ENCODE assay signal across 21 cellular contexts in the genomic region with DNA sequence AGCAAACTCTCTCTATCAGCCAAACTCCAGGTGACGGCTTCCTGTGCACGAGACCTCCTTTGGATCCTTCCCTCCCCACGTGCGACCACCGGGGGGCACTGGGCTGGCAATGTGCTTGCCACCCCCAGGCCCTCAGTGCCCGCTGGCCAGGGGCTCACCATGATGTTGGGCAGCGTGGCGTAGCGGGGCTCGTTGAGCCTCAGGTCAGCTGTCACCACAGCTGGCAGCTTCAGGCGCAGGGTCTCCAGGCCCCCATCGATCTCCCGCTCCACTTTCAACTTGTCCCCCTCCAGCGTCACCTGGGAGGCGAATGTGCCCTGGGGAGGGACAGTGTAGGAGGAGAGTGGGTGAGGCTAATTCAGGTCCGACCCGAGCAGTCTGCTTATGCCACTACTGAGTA. TPM values are rescaled to one million over a fixed set of nuclear protein-coding genes. Genes with fewer than 3 reads are reported as not detected.
DNase-seq lines count a peak whose midpoint lies in the region; ATAC-seq and TF ChIP-seq lines count a peak whose summit lies in the region.
"Had no signal": no experiment of that assay in that cellular context is flagged by ENCODE, and none has a peak within 500 bp of the region (broad histone marks: within the 10 kb centered on the region; RNA-seq: fewer than 3 reads in every experiment).

No MANE protein-coding gene starts in this region.

- H3K4me1 Mint-ChIP-seq in GM23338 (peaks cover 13% of the 10 kb centered on the region), neural crest cell (no peaks in the 10 kb centered on the region)

- no peaks in the 10 kb centered on the region for H3K9me3 Mint-ChIP-seq in GM23338
- H3K9me3 Mint-ChIP-seq in neural crest cell: no peaks in the 10 kb centered on the region
- H3K9me3 Mint-ChIP-seq: T-helper 1 cell treated with Interleukin-12 subunit alpha and Interleukin-12 subunit beta and Interleukin-4 antibody, amounts not matched to agents 30 μg/mL and 1 μg/mL, for 36 hours had no signal

- no peaks in the 10 kb centered on the region for H3K79me2 ChIP-seq in GM23338 (replicated peaks; ENCODE audit: insufficient read depth)
- H3K79me2 ChIP-seq in OCI-LY7 (ENCODE audit: insufficient read depth, low read depth, low read length): no peaks in the 10 kb centered on the region

- H3K27ac Mint-ChIP-seq in GM23338 (no peak overlapping the region), neural crest cell (ENCODE audit: unreplicated experiment) (peak overlapping the region; percentile 78)
- H3K27ac Mint-ChIP-seq: T-helper 1 cell treated with Interleukin-12 subunit alpha and Interleukin-12 subunit beta and Interleukin-4 antibody, amounts not matched to agents 30 μg/mL and 1 μg/mL, for 36 hours had no signal

- H2AFZ ChIP-seq in GM23338 (no peak overlapping the region), OCI-LY7 (ENCODE audit: low read length) (no peak overlapping the region)

- intact Hi-C loops in OCI-LY7 (cut with micrococcal nuclease; ENCODE audit: unreplicated experiment): no loop called here

- H3K27me3 Mint-ChIP-seq in GM23338 (ENCODE audit: insufficient read depth, low read depth, poor library complexity) (peaks cover 3% of the 10 kb centered on the region), neural crest cell (ENCODE audit: low read depth) (peaks cover 6% of the 10 kb centered on the region)

- no peak overlapping the region for H3K4me3 Mint-ChIP-seq in GM23338
- H3K4me3 Mint-ChIP-seq in neural crest cell: no peak overlapping the region
- H3K4me3 Mint-ChIP-seq: T-helper 1 cell treated with Interleukin-12 subunit alpha and Interleukin-12 subunit beta and Interleukin-4 antibody, amounts not matched to agents 30 μg/mL and 1 μg/mL, for 36 hours had no signal

- TF ChIP-seq CTCF in GM12864 (IDR thresholded peaks at IDR 0.05; ENCODE audit: low read depth, low read length, missing control alignments) (peak; percentile 9), GM23338 (conservative IDR thresholded peaks at IDR 0.05; ENCODE audit: low read depth in 2 of 2) (peak; percentile 42 to 59), OCI-LY7 (conservative IDR thresholded peaks at IDR 0.05; ENCODE audit: low read length) (peak; percentile 44; the same call in 1 of the 2 replicates), neural crest cell (conservative IDR thresholded peaks at IDR 0.05) (no peak)

- H3K36me3 Mint-ChIP-seq in GM23338 (ENCODE audit: low read depth) (peaks cover 6% of the 10 kb centered on the region), neural crest cell (ENCODE audit: low read depth) (peaks cover 4% of the 10 kb centered on the region)

- POLR2A ChIA-PET in OCI-LY7 (lab: Charles Lee): no interaction called here

- peak; percentile 61 for ATAC-seq in GM23338
- ATAC-seq: GM12878 had no signal

- H3K9me2 ChIP-seq in GM23338 (ENCODE audit: insufficient read depth) (no peaks in the 10 kb centered on the region), OCI-LY7 (ENCODE audit: insufficient read depth, low read length) (no peaks in the 10 kb centered on the region)

- H3K4me1 ChIP-seq in GM23338 (ENCODE audit: insufficient read depth) (peaks cover 14% of the 10 kb centered on the region), OCI-LY7 (ENCODE audit: insufficient read depth, low read length, poor library complexity, severe bottlenecking) (no peaks in the 10 kb centered on the region)

- H3F3A ChIP-seq in GM23338 (replicated peaks; ENCODE audit: low read depth): no peaks in the 10 kb centered on the region

- H3K27ac ChIP-seq in GM23338 (ENCODE audit: low read depth): no peak overlapping the region
- H3K27ac ChIP-seq in OCI-LY7 (ENCODE audit: low read depth, low read length, poor library complexity, severe bottlenecking): no peak overlapping the region
- H3K27ac ChIP-seq: C4-2B, RWPE1, SJSA1 had no signal

- no peaks in the 10 kb centered on the region; the same call in 1 of the 2 replicates for H4K20me1 ChIP-seq in GM23338 (replicated peaks; ENCODE audit: insufficient read depth)
- H4K20me1 ChIP-seq in OCI-LY7 (ENCODE audit: insufficient read depth, low read length): no peaks in the 10 kb centered on the region

- no peak overlapping the region for H3K4me3 ChIP-seq in GM12864 (ENCODE audit: low read depth, low read length)
- no peak overlapping the region for H3K4me3 ChIP-seq in GM23338
- no peak overlapping the region for H3K4me3 ChIP-seq in OCI-LY7 (ENCODE audit: low read depth, low read length, poor library complexity, severe bottlenecking)
- H3K4me3 ChIP-seq: GM12878, SJSA1 had no signal

- no TSS peak for BruUV-seq in OCI-LY7 (replicated peaks; lab: Mats Ljungman, UMichigan)

- DNase-seq in GM12864 (ENCODE audit: low read depth) (no peak), GM23338 (ENCODE audit: low spot score) (no peak), OCI-LY7 (ENCODE audit: low spot score) (no peak), neural crest cell (ENCODE audit: low read depth, low spot score) (no peak), SIG-M5 treated with dmso at 0.1 percent for 504 hours (lab: John Stamatoyannopoulos, UW; ENCODE audit: unreplicated experiment) (no peak)
- DNase-seq in activated CD8-positive, alpha-beta memory T cell treated with anti-CD3 and anti-CD28 coated beads for 24 hours: no peak
- DNase-seq in stimulated activated CD4-positive, alpha-beta T cell treated with anti-CD3 and anti-CD28 coated beads, Interleukin-1b, Interleukin-23, amount 100 ng/mL, for 48 hours: no peak
- DNase-seq: AML-193, DMS79 treated with DMSO at 0.1 percent for 48 hours, NCI-H1105 treated with DMSO at 0.1 percent for 48 hours, NCI-H1694 treated with DMSO at 0.1 percent for 48 hours, NCI-H2227 treated with DMSO at 0.1 percent for 48 hours, NCI-H510A treated with DMSO at 0.1 percent for 48 hours, NCI-H774 had no signal

- H3K36me3 ChIP-seq in GM23338 (ENCODE audit: insufficient read depth): no peaks in the 10 kb centered on the region
- no peaks in the 10 kb centered on the region for H3K36me3 ChIP-seq in OCI-LY7 (ENCODE audit: insufficient read depth, low read length)

- H3K4me2 ChIP-seq in GM23338 (no peak overlapping the region), OCI-LY7 (ENCODE audit: low read length) (no peak overlapping the region)

- peaks cover 2% of the 10 kb centered on the region; the same call in 1 of the 2 replicates for H3K27me3 ChIP-seq in GM23338 (ENCODE audit: insufficient read depth)
- H3K27me3 ChIP-seq: SJSA1 had no signal

- CTCF ChIA-PET in OCI-LY7 (lab: Charles Lee; ENCODE audit: unreplicated experiment): no interaction called here

- H3K9me3 ChIP-seq in OCI-LY7 (ENCODE audit: low read length): no peaks in the 10 kb centered on the region
- H3K9me3 ChIP-seq: SJSA1 had no signal

TF ChIP-seq in GM23338, 12 proteins besides CTCF, POLR2A, EP300 and RAD21:
- TF ChIP-seq EZH2phosphoT487 (IDR thresholded peaks at IDR 0.05; ENCODE audit: unreplicated experiment) (no peak), NANOG (IDR thresholded peaks at IDR 0.05; ENCODE audit: borderline replicate concordance) (no peak), ZNF114 (CRISPR knock-in tag; IDR thresholded peaks at IDR 0.05) (no peak)
- TF ChIP-seq, protein P1, sequence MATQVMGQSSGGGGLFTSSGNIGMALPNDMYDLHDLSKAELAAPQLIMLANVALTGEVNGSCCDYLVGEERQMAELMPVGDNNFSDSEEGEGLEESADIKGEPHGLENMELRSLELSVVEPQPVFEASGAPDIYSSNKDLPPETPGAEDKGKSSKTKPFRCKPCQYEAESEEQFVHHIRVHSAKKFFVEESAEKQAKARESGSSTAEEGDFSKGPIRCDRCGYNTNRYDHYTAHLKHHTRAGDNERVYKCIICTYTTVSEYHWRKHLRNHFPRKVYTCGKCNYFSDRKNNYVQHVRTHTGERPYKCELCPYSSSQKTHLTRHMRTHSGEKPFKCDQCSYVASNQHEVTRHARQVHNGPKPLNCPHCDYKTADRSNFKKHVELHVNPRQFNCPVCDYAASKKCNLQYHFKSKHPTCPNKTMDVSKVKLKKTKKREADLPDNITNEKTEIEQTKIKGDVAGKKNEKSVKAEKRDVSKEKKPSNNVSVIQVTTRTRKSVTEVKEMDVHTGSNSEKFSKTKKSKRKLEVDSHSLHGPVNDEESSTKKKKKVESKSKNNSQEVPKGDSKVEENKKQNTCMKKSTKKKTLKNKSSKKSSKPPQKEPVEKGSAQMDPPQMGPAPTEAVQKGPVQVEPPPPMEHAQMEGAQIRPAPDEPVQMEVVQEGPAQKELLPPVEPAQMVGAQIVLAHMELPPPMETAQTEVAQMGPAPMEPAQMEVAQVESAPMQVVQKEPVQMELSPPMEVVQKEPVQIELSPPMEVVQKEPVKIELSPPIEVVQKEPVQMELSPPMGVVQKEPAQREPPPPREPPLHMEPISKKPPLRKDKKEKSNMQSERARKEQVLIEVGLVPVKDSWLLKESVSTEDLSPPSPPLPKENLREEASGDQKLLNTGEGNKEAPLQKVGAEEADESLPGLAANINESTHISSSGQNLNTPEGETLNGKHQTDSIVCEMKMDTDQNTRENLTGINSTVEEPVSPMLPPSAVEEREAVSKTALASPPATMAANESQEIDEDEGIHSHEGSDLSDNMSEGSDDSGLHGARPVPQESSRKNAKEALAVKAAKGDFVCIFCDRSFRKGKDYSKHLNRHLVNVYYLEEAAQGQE (IDR thresholded peaks at IDR 0.05; ENCODE audit: unreplicated experiment): no peak

RNA-seq across cellular contexts. Expression of a gene that starts 4.8 kb away (rescaled TPM):
- total RNA-seq in GM23338 (2014; rRNA removed; shearing (Covaris generic)): 8.5 and 10.4 TPM in 2 replicates
- polyA plus RNA-seq in GM23338 (2016; fragmentation: Nextera tagmentation; extraction: Ambion mirVana): 9.6 and 9.8 TPM in 2 replicates
- total RNA-seq in OCI-LY7 (2014; rRNA removed; shearing (Covaris generic)): 0.09 and 0.72 TPM in 2 replicates
- total RNA-seq in OCI-LY7 (2022) (1.6 and 2.3 TPM in 2 replicates), neural crest cell (3.1 and 3.5 TPM in 2 replicates)

RNA-seq across cellular contexts. Expression of a gene that starts 19.4 kb away (rescaled TPM):
- total RNA-seq in GM23338 (2014; rRNA removed; shearing (Covaris generic)): 37.3 and 42.3 TPM in 2 replicates
- 59.3 and 63.4 TPM in 2 replicates for polyA plus RNA-seq in GM23338 (2016; fragmentation: Nextera tagmentation; extraction: Ambion mirVana)
- 58.2 and 64.1 TPM in 2 replicates for total RNA-seq in OCI-LY7 (2014; rRNA removed; shearing (Covaris generic))
- total RNA-seq in OCI-LY7 (2022): 58.5 and 71.6 TPM in 2 replicates
- 41.1 and 42.4 TPM in 2 replicates for total RNA-seq in neural crest cell

RNA-seq across cellular contexts. Expression of a gene that starts 22.1 kb away (rescaled TPM):
- total RNA-seq in GM23338 (2014; rRNA removed; shearing (Covaris generic)): not detected in 2 replicates
- 7.7 and 12.1 TPM in 2 replicates for polyA plus RNA-seq in GM23338 (2016; fragmentation: Nextera tagmentation; extraction: Ambion mirVana)
- not detected in 2 replicates for total RNA-seq in OCI-LY7 (2014; rRNA removed; shearing (Covaris generic))
- total RNA-seq in OCI-LY7 (2022): 1.4 and 1.9 TPM in 2 replicates
- total RNA-seq in neural crest cell: 0.84 and 1.1 TPM in 2 replicates
- total RNA-seq: G401, H4, SJSA1 had no signal

RNA-seq across cellular contexts. Expression of a gene that starts 25.7 kb away (rescaled TPM):
- not detected in 2 replicates for total RNA-seq in GM23338 (2014; rRNA removed; shearing (Covaris generic))
- not detected in 2 replicates for polyA plus RNA-seq in GM23338 (2016; fragmentation: Nextera tagmentation; extraction: Ambion mirVana)
- total RNA-seq in OCI-LY7 (2014; rRNA removed; shearing (Covaris generic)): not detected in 2 replicates
- total RNA-seq in OCI-LY7 (2022) (not detected in 2 replicates), neural crest cell (not detected in 2 replicates)
- total RNA-seq: G401, H4, SJSA1 had no signal

RNA-seq across cellular contexts. Expression of a gene that starts 35.3 kb away (rescaled TPM):
- total RNA-seq in GM23338 (2014; rRNA removed; shearing (Covaris generic)): 29.1 and 29.4 TPM in 2 replicates
- polyA plus RNA-seq in GM23338 (2016; fragmentation: Nextera tagmentation; extraction: Ambion mirVana): 5.0 and 5.4 TPM in 2 replicates
- not detected in 2 replicates for total RNA-seq in OCI-LY7 (2014; rRNA removed; shearing (Covaris generic))
- total RNA-seq in OCI-LY7 (2022) (not detected in 2 replicates), neural crest cell (17.4 and 18.1 TPM in 2 replicates)
- total RNA-seq: G401, GM12878, SJSA1 had no signal
- polyA plus RNA-seq: GM12878 had no signal
